Comparison of ENCODE assay signal across 1 cellular context in genomic region chr10:75623310-75623940, GRCh38.
TF ChIP-seq lines count a peak whose summit lies in the region.

No MANE protein-coding gene starts in this region.

TF ChIP-seq in GM23338, 12 proteins besides CTCF, POLR2A, EP300 and RAD21 (continued from another document):
- TF ChIP-seq ZNF462 (CRISPR knock-in tag; IDR thresholded peaks at IDR 0.05) = no peak
- no peak for TF ChIP-seq REST (IDR thresholded peaks at IDR 0.05; ENCODE audit: unreplicated experiment)
- no peak for TF ChIP-seq EZH2 (IDR thresholded peaks at IDR 0.05; ENCODE audit: low read depth, unreplicated experiment)
- TF ChIP-seq NANOG (IDR thresholded peaks at IDR 0.05; ENCODE audit: borderline replicate concordance) = no peak
- no peak for TF ChIP-seq EZH2phosphoT487 (IDR thresholded peaks at IDR 0.05; ENCODE audit: unreplicated experiment)
- TF ChIP-seq STAT1 (IDR thresholded peaks at IDR 0.05; ENCODE audit: unreplicated experiment) = no peak
- no peak for TF ChIP-seq JUNB (IDR thresholded peaks at IDR 0.05; ENCODE audit: unreplicated experiment)
